In genomic region chr1:76291186-76291585, GRCh38 we compare ENCODE assay signal across 16 cellular contexts.
"Had no signal": no experiment of that assay in that cellular context is flagged by ENCODE, and none has a peak within 500 bp of the region (broad histone marks: within the 10 kb centered on the region; RNA-seq: fewer than 3 reads in every experiment).

No MANE protein-coding gene starts in this region.

- DNase-seq: activated B cell treated with CpG ODN at 0.5 μM for 24 hours; activated CD4-positive, alpha-beta T cell treated with anti-CD3 and anti-CD28 coated beads, Interleukin-2, amount 10 ng/mL, durations not matched to agents 24 days and 14 days; activated naive CD4-positive, alpha-beta T cell treated with anti-CD3 and anti-CD28 coated beads, Interleukin-2, amount 50 U/mL, for 16 hours; activated T-cell treated with anti-CD3 and anti-CD28 coated beads for 4 hours; adrenal gland; heart right ventricle; stomach; T-cell had no signal

- ATAC-seq: heart right ventricle; natural killer cell treated with Interleukin-12 subunit alpha and Interleukin-12 subunit beta and Interleukin-15 and Interleukin-18, amount 100 ng/mL, for 72 hours; T-cell had no signal

- H3K4me3 ChIP-seq: adrenal gland, breast epithelium, heart right ventricle, stomach, thoracic aorta had no signal

- H3K27ac ChIP-seq: adrenal gland, breast epithelium, heart right ventricle, stomach, thoracic aorta had no signal

- H3K9me3 Mint-ChIP-seq: activated B cell treated with CpG ODN at 0.5 μM for 24 hours; activated CD4-positive, alpha-beta T cell treated with anti-CD3 and anti-CD28 coated beads, Interleukin-2, amount 10 ng/mL, durations not matched to agents 24 days and 14 days; activated T-helper 2 cell treated with anti-CD3 and anti-CD28 coated beads, Interferon-gamma antibody, Interleukin-2, Interleukin-4, amounts not matched to agents 10 μg/mL and 5 μg/mL and 100 μg/mL, durations not matched to agents 14 hours and 24 hours and 36 hours; memory B cell; natural killer cell treated with Interleukin-12 subunit alpha and Interleukin-12 subunit beta and Interleukin-15 and Interleukin-18, amount 100 ng/mL, for 72 hours; T-cell had no signal

- H3K27me3 ChIP-seq: adrenal gland, breast epithelium, heart right ventricle, stomach had no signal

- H3K36me3 ChIP-seq: adrenal gland, breast epithelium, heart right ventricle, stomach, thoracic aorta had no signal

- H3K27ac Mint-ChIP-seq: activated B cell treated with CpG ODN at 0.5 μM for 24 hours; activated CD4-positive, alpha-beta T cell treated with anti-CD3 and anti-CD28 coated beads, Interleukin-2, amount 10 ng/mL, durations not matched to agents 24 days and 14 days; activated T-helper 2 cell treated with anti-CD3 and anti-CD28 coated beads, Interferon-gamma antibody, Interleukin-2, Interleukin-4, amounts not matched to agents 10 μg/mL and 5 μg/mL and 100 μg/mL, durations not matched to agents 14 hours and 24 hours and 36 hours; memory B cell; natural killer cell treated with Interleukin-12 subunit alpha and Interleukin-12 subunit beta and Interleukin-15 and Interleukin-18, amount 100 ng/mL, for 72 hours had no signal

- H3K4me3 Mint-ChIP-seq: activated B cell treated with CpG ODN at 0.5 μM for 24 hours; activated CD4-positive, alpha-beta T cell treated with anti-CD3 and anti-CD28 coated beads, Interleukin-2, amount 10 ng/mL, durations not matched to agents 24 days and 14 days; memory B cell; natural killer cell treated with Interleukin-12 subunit alpha and Interleukin-12 subunit beta and Interleukin-15 and Interleukin-18, amount 100 ng/mL, for 72 hours had no signal

- H3K9me3 ChIP-seq: adrenal gland, breast epithelium, heart right ventricle, stomach, thoracic aorta had no signal

- FAIRE-seq: endothelial cell of umbilical vein, frontal cortex, islet of Langerhans had no signal

- H3K27me3 Mint-ChIP-seq: activated B cell treated with CpG ODN at 0.5 μM for 24 hours; activated CD4-positive, alpha-beta T cell treated with anti-CD3 and anti-CD28 coated beads, Interleukin-2, amount 10 ng/mL, durations not matched to agents 24 days and 14 days; natural killer cell treated with Interleukin-12 subunit alpha and Interleukin-12 subunit beta and Interleukin-15 and Interleukin-18, amount 100 ng/mL, for 72 hours; T-cell had no signal

- H3K4me1 ChIP-seq: adrenal gland, breast epithelium, stomach had no signal

- H3K36me3 Mint-ChIP-seq: memory B cell; natural killer cell treated with Interleukin-12 subunit alpha and Interleukin-12 subunit beta and Interleukin-15 and Interleukin-18, amount 100 ng/mL, for 72 hours; T-cell had no signal
